ENCODE assay signal across 1 cellular context in the genomic region with DNA sequence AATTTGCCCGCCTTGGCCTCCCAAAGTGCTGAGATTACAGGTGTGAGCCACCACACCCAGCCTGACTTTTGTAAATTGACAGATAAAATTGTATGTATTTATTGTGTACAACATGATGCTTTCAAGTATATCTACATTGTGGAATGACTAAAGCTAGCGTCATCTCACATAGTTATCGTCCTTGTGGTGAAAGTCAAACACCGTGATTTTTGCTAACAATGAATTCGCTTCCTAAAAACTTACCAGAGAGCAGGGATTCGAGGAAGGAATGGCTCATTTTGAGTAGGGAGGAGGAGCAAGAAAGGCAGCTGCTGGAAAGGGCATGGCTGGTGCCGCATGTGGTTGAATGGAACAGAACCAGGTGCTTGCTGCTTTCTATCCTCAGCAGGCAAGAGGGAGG.
TF ChIP-seq lines count a peak whose summit lies in the region.

No MANE protein-coding gene starts in this region.

TF ChIP-seq in K562, 482 proteins besides CTCF, POLR2A, EP300 and RAD21:
- TF ChIP-seq, protein P1, sequence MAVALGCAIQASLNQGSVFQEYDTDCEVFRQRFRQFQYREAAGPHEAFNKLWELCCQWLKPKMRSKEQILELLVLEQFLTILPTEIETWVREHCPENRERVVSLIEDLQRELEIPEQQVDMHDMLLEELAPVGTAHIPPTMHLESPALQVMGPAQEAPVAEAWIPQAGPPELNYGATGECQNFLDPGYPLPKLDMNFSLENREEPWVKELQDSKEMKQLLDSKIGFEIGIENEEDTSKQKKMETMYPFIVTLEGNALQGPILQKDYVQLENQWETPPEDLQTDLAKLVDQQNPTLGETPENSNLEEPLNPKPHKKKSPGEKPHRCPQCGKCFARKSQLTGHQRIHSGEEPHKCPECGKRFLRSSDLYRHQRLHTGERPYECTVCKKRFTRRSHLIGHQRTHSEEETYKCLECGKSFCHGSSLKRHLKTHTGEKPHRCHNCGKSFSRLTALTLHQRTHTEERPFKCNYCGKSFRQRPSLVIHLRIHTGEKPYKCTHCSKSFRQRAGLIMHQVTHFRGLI (CRISPR knock-in tag; IDR thresholded peaks at IDR 0.05) = no peak
- TF ChIP-seq GTF2F1 (IDR thresholded peaks at IDR 0.05; ENCODE audit: low read depth, low read length) (no peak), FOSL1 (tag; conservative IDR thresholded peaks at IDR 0.05) (0 out of 2 replicates have a peak, but pooled peaks have one; percentile 36)
